In the genomic region with DNA sequence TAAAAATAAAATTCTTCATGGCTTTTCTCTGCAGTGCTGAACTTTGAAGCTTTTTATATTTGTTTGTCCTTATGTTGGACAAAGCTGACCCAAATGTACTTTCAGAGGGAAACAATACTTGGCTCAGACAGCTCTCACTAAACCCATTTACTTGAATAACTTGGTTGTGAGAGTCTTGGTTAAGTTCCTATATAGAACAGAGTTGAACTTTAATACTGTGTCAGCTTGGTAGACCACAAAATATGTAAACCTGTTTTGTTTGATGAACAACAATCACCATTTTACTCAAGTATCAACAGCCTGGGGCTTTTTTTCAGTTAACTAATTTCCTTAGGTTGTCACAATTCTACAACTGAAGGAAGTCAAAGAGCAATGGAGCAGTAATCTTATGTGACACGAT, we compare ENCODE assay signal across 24 cellular contexts.
"Had no signal": no experiment of that assay in that cellular context is flagged by ENCODE, and none has a peak within 500 bp of the region (broad histone marks: within the 10 kb centered on the region; RNA-seq: fewer than 3 reads in every experiment).

No MANE protein-coding gene starts in this region.

- H3K9me3 Mint-ChIP-seq: dendritic cell treated with granulocyte-macrophage colony-stimulating factor and Interleukin-4, amounts not matched to agents 40 ng/mL and 50 ng/mL, for 4 days; naive B cell; nephron had no signal

- DNase-seq: effector memory CD8-positive, alpha-beta T cell; erythroblast; gastrocnemius medialis; immature natural killer cell; kidney; left cardiac atrium; left ventricle myocardium inferior; lower lobe of right lung; mesenchymal stem cell; midbrain; naive B cell; occipital lobe; pancreas; right cardiac atrium; small intestine; stimulated activated CD4-positive, alpha-beta T cell treated with anti-CD3 and anti-CD28 coated beads, Interleukin-12 subunit alpha, Interleukin-12 subunit beta, amount 100 ng/mL, for 4 hours; stimulated activated naive CD4-positive, alpha-beta T cell; stomach; substantia nigra; transverse colon had no signal

- ATAC-seq: effector memory CD8-positive, alpha-beta T cell; gastrocnemius medialis; left cardiac atrium; lower lobe of right lung; pancreas; right cardiac atrium had no signal

- H3K27me3 ChIP-seq: gastrocnemius medialis, pancreas, stomach, transverse colon had no signal

- H3K4me1 Mint-ChIP-seq: immature natural killer cell, naive B cell, nephron had no signal

- H3K36me3 Mint-ChIP-seq: immature natural killer cell, naive B cell had no signal

- H3K9me3 ChIP-seq: gastrocnemius medialis, left ventricle myocardium inferior, lower lobe of right lung, pancreas, stomach, thoracic aorta, transverse colon had no signal

- H3K4me1 ChIP-seq: left ventricle myocardium inferior, lower lobe of right lung, pancreas, stomach, transverse colon had no signal

- H3K4me3 Mint-ChIP-seq: dendritic cell treated with granulocyte-macrophage colony-stimulating factor and Interleukin-4, amounts not matched to agents 40 ng/mL and 50 ng/mL, for 4 days; effector memory CD8-positive, alpha-beta T cell; immature natural killer cell; naive B cell; nephron had no signal

- H3K27ac Mint-ChIP-seq: dendritic cell treated with granulocyte-macrophage colony-stimulating factor and Interleukin-4, amounts not matched to agents 40 ng/mL and 50 ng/mL, for 4 days; effector memory CD8-positive, alpha-beta T cell; immature natural killer cell; naive B cell; nephron; progenitor cell of endocrine pancreas had no signal

- H3K27ac ChIP-seq: gastrocnemius medialis, left ventricle myocardium inferior, lower lobe of right lung, pancreas, stomach, thoracic aorta, transverse colon had no signal

- H3K27me3 Mint-ChIP-seq: dendritic cell treated with granulocyte-macrophage colony-stimulating factor and Interleukin-4, amounts not matched to agents 40 ng/mL and 50 ng/mL, for 4 days; effector memory CD8-positive, alpha-beta T cell; naive B cell; progenitor cell of endocrine pancreas had no signal

- H3K36me3 ChIP-seq: gastrocnemius medialis, left ventricle myocardium inferior, lower lobe of right lung, pancreas, stomach, thoracic aorta, transverse colon had no signal

- H3K4me3 ChIP-seq: gastrocnemius medialis, left ventricle myocardium inferior, lower lobe of right lung, pancreas, stomach, thoracic aorta, transverse colon had no signal
